In genomic region chr9:90893706-90894105, GRCh38 we compare ENCODE assay signal across 16 cellular contexts.
DNase-seq lines count a peak whose midpoint lies in the region; ATAC-seq, FAIRE-seq and TF ChIP-seq lines count a peak whose summit lies in the region.
"Had no signal": no experiment of that assay in that cellular context is flagged by ENCODE, and none has a peak within 500 bp of the region (broad histone marks: within the 10 kb centered on the region; RNA-seq: fewer than 3 reads in every experiment).

No MANE protein-coding gene starts in this region.

- H3K4me3 ChIP-seq in NT2/D1 (ENCODE audit: insufficient read length, low read depth) = no peak overlapping the region
- no peak overlapping the region for H3K4me3 ChIP-seq in mesenchymal stem cell (ENCODE audit: insufficient read depth in 1 of 2, low read depth in 1 of 2, low read length in 2 of 2)

- H3K36me3 Mint-ChIP-seq in stimulated activated naive B cell treated with anti-CD40 and anti-IgM and Interleukin-4, amounts not matched to agents 10 μg/mL and 1 μg/mL and 100 μg/mL, for 72 hours = peaks cover 19 to 52% of the 10 kb centered on the region in 2 donors

- no peak overlapping the region for H2BK120ac ChIP-seq in mesenchymal stem cell (ENCODE audit: low read depth, low read length)

- no peak overlapping the region for H3K27ac ChIP-seq in mesenchymal stem cell (ENCODE audit: low read length, poor library complexity, severe bottlenecking)

- H4K91ac ChIP-seq in mesenchymal stem cell (ENCODE audit: low read length) = peak overlapping the region; percentile 9

- no peaks in the 10 kb centered on the region for H3K27me3 ChIP-seq in NT2/D1 (ENCODE audit: insufficient read depth, insufficient read length)
- H3K27me3 ChIP-seq in mesenchymal stem cell (ENCODE audit: control insufficient read depth in 1 of 2, insufficient read depth in 1 of 2, low read length in 2 of 2) = peaks cover 0 to 46% of the 10 kb centered on the region in 2 experiments

- no peak overlapping the region for H2AFZ ChIP-seq in mesenchymal stem cell (ENCODE audit: low read depth, low read length)

- no peak for FAIRE-seq in GM12891 (lab: Jason Lieb, UNC)
- FAIRE-seq: A204.1 had no signal

- H3K9ac ChIP-seq in NT2/D1 (ENCODE audit: insufficient read length, low read depth) = peak overlapping the region; percentile 1
- no peak overlapping the region for H3K9ac ChIP-seq in mesenchymal stem cell (ENCODE audit: low read length)

- no peaks in the 10 kb centered on the region for H3K9me3 Mint-ChIP-seq in stimulated activated naive B cell treated with anti-CD40 and anti-IgM and Interleukin-4, amounts not matched to agents 10 μg/mL and 1 μg/mL and 100 μg/mL, for 72 hours
- H3K9me3 Mint-ChIP-seq: CD4-positive, alpha-beta T cell; HFFc6 had no signal

- H4K8ac ChIP-seq in mesenchymal stem cell (ENCODE audit: low read length) = peak overlapping the region; percentile 45

- no peak overlapping the region for H3K4ac ChIP-seq in mesenchymal stem cell (ENCODE audit: low read depth in 1 of 2, low read length in 2 of 2)

- peak overlapping the region in 1 of 2 experiments; percentile 29 for H3K18ac ChIP-seq in mesenchymal stem cell (ENCODE audit: low read depth in 1 of 2, low read length in 2 of 2)

- no peaks in the 10 kb centered on the region for H3K27me3 Mint-ChIP-seq in stimulated activated naive B cell treated with anti-CD40 and anti-IgM and Interleukin-4, amounts not matched to agents 10 μg/mL and 1 μg/mL and 100 μg/mL, for 72 hours
- H3K27me3 Mint-ChIP-seq: B cell had no signal

- TF ChIP-seq POLR2A in GM12891 (IDR thresholded peaks at IDR 0.05; ENCODE audit: low read depth, low read length) = no peak

- H3K36me3 ChIP-seq in NT2/D1 (ENCODE audit: insufficient read depth, insufficient read length, low read length) (no peaks in the 10 kb centered on the region), mesenchymal stem cell (ENCODE audit: control insufficient read depth in 1 of 2, insufficient read depth in 2 of 2, low read depth in 1 of 2, low read length in 2 of 2) (peaks cover 0 to 19% of the 10 kb centered on the region in 2 experiments)

- peak overlapping the region; percentile 56 for H3K27ac Mint-ChIP-seq in stimulated activated naive B cell treated with anti-CD40 and anti-IgM and Interleukin-4, amounts not matched to agents 10 μg/mL and 1 μg/mL and 100 μg/mL, for 72 hours
- H3K27ac Mint-ChIP-seq: CD4-positive, alpha-beta T cell; HFFc6 had no signal

- H3K23ac ChIP-seq in mesenchymal stem cell (ENCODE audit: low read length in 2 of 2) = no peak overlapping the region

- no peak overlapping the region for H2AK5ac ChIP-seq in mesenchymal stem cell (ENCODE audit: low read length, severe bottlenecking)

- H2BK12ac ChIP-seq in mesenchymal stem cell (ENCODE audit: low read length in 2 of 2) = no peak overlapping the region

- no peaks in the 10 kb centered on the region for H3K4me1 Mint-ChIP-seq in stimulated activated naive B cell treated with anti-CD40 and anti-IgM and Interleukin-4, amounts not matched to agents 10 μg/mL and 1 μg/mL and 100 μg/mL, for 72 hours
- H3K4me1 Mint-ChIP-seq: B cell had no signal

- no peaks in the 10 kb centered on the region for H3K79me1 ChIP-seq in mesenchymal stem cell (replicated peaks; ENCODE audit: low read length, poor library complexity, severe bottlenecking)

- H3K4me3 Mint-ChIP-seq in stimulated activated naive B cell treated with anti-CD40 and anti-IgM and Interleukin-4, amounts not matched to agents 10 μg/mL and 1 μg/mL and 100 μg/mL, for 72 hours = no peak overlapping the region
- H3K4me3 Mint-ChIP-seq: B cell; CD4-positive, alpha-beta T cell; HFFc6 had no signal

- H2BK5ac ChIP-seq in mesenchymal stem cell (ENCODE audit: low read depth, low read length, poor library complexity, severe bottlenecking) = no peak overlapping the region

- no peak overlapping the region for H3K4me2 ChIP-seq in mesenchymal stem cell (ENCODE audit: low read length, poor library complexity, severe bottlenecking)

- ATAC-seq in stimulated activated naive B cell treated with anti-CD40 and anti-IgM and Interleukin-4, amounts not matched to agents 10 μg/mL and 1 μg/mL and 100 μg/mL, for 72 hours (replicated peaks) = no peak
- no peak for ATAC-seq in HG03159 (IDR thresholded peaks at IDR 0.05; ENCODE audit: unreplicated experiment)

- H3K9me3 ChIP-seq in NT2/D1 (ENCODE audit: insufficient read depth, low read length) (no peaks in the 10 kb centered on the region), mesenchymal stem cell (ENCODE audit: control insufficient read depth, low read length) (no peaks in the 10 kb centered on the region)

- WGBS in mesenchymal stem cell = 94% methylated on average over 4 of the region's 4 CpGs

- H2BK15ac ChIP-seq in mesenchymal stem cell (ENCODE audit: low read depth, poor library complexity, severe bottlenecking) = no peak overlapping the region

- DNase-seq in DMS53 (lab: John Stamatoyannopoulos, UW) (peak; percentile 74), NT2/D1 (ENCODE audit: low read depth, low spot score) (no peak), mesenchymal stem cell (no peak), GM12891 (ENCODE audit: insufficient read length, low spot score) (no peak)
- no peak for DNase-seq in stimulated activated naive B cell treated with anti-CD40 and anti-IgM and Interleukin-4, amounts not matched to agents 10 μg/mL and 1 μg/mL and 100 μg/mL, for 72 hours
- DNase-seq in stimulated activated CD4-positive, alpha-beta T cell treated with anti-CD3 and anti-CD28 coated beads, Interleukin-4, amount 100 ng/mL, for 4 hours = no peak
- DNase-seq: C1 segment of cervical spinal cord; Calu3; CD4-positive, alpha-beta T cell; DND-41; GDM1; HCEC 1CT; HFFc6 had no signal

- H3K14ac ChIP-seq in mesenchymal stem cell (ENCODE audit: low read length in 2 of 2) = no peak overlapping the region

- H3K4me1 ChIP-seq in NT2/D1 (ENCODE audit: insufficient read depth, insufficient read length) (peaks cover 12% of the 10 kb centered on the region), mesenchymal stem cell (ENCODE audit: control insufficient read depth, insufficient read depth, low read depth, low read length) (no peaks in the 10 kb centered on the region)

TF ChIP-seq in GM12891, 5 proteins besides CTCF, POLR2A, EP300 and RAD21:
- TF ChIP-seq SPI1 (IDR thresholded peaks at IDR 0.05; ENCODE audit: low read depth, low read length) (no peak), PAX5 (IDR thresholded peaks at IDR 0.05; ENCODE audit: insufficient read depth, low read length, severe bottlenecking) (no peak), TAF1 (IDR thresholded peaks at IDR 0.05; ENCODE audit: low read depth, low read length) (no peak), POLR2AphosphoS5 (IDR thresholded peaks at IDR 0.05; ENCODE audit: low read depth, low read length) (no peak), POU2F2 (IDR thresholded peaks at IDR 0.05; ENCODE audit: low read depth, low read length) (no peak)
TF ChIP-seq in GM12891: peak in this region for 0.
